ENCODE assay signal across 1 cellular context in the genomic region with DNA sequence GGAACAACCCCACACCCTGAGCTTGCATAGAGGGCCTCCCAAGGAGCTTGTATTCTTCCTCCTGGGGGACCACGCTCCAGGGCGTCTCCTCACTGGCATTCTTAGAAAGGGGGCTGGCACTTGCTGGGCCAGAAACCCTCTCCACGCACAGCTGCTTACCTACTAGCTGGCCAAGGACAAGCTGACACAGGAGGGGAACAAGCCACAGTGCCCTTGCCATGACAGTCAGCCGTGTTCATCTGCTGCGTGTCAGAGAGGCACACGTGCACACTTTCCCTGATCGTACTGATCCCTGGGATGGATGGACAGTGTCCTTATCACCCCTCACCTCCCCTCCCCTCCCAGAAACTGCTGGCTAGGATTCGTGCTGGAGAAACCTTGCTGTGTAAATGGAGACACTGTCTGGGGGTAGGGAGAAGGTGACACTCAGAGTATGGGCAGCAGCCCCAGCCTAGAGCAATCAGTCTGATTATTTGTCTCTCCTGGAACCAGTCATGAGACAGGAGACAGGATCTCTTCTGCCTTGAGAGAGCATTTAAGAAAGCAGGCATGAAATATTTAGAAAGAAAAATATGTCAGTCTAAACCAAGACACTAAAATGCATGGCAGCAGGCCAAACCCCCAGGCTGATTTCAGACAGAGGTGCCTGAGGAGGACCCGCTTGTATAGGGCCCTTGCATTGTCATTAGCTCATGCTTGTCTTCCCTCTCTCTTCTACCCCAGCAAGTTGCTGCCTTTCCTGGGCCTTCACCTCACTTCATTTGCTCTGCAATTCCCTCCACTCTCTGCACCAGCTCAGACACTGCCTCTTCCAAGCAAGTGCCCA.
TF ChIP-seq lines count a peak whose summit lies in the region.

No MANE protein-coding gene starts in this region.

TF ChIP-seq in IMR-90, 13 proteins besides CTCF, POLR2A, EP300 and RAD21:
- TF ChIP-seq BHLHE40 (IDR thresholded peaks at IDR 0.05; ENCODE audit: low read depth, low read length) (no peak), CEBPB (IDR thresholded peaks at IDR 0.05; ENCODE audit: low read depth, low read length) (no peak), SMC3 (IDR thresholded peaks at IDR 0.05; ENCODE audit: low read depth, low read length) (no peak), MAFK (IDR thresholded peaks at IDR 0.05; ENCODE audit: low read depth, low read length) (no peak), FOS (IDR thresholded peaks at IDR 0.05; ENCODE audit: low read depth, low read length) (no peak), RFX5 (IDR thresholded peaks at IDR 0.05; ENCODE audit: low read depth, low read length) (no peak), MXI1 (IDR thresholded peaks at IDR 0.05; ENCODE audit: borderline replicate concordance, low read depth, low read length) (no peak), NFE2L2 (IDR thresholded peaks at IDR 0.05; ENCODE audit: low read depth, low read length) (no peak), MAZ (IDR thresholded peaks at IDR 0.05; ENCODE audit: borderline replicate concordance, low read depth, low read length) (no peak)
- TF ChIP-seq, protein P1, sequence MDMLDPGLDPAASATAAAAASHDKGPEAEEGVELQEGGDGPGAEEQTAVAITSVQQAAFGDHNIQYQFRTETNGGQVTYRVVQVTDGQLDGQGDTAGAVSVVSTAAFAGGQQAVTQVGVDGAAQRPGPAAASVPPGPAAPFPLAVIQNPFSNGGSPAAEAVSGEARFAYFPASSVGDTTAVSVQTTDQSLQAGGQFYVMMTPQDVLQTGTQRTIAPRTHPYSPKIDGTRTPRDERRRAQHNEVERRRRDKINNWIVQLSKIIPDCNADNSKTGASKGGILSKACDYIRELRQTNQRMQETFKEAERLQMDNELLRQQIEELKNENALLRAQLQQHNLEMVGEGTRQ (IDR thresholded peaks at IDR 0.05; ENCODE audit: low read depth, low read length) = no peak
